3 cellular contexts compared by ENCODE assay signal in genomic region chr9:92661127-92661526, GRCh38.
TF ChIP-seq lines count a peak whose summit lies in the region.

No MANE protein-coding gene starts in this region.

TF ChIP-seq in A549, 52 proteins besides CTCF, POLR2A, EP300 and RAD21:
- TF ChIP-seq ESRRA (IDR thresholded peaks at IDR 0.05; ENCODE audit: borderline replicate concordance, low read length) = peak; percentile 33; the same call in 1 of the 2 replicates
- no peak for TF ChIP-seq HMGXB4 (CRISPR knock-in tag; IDR thresholded peaks at IDR 0.05; ENCODE audit: borderline replicate concordance)
TF ChIP-seq in A549: peak in this region for 1.

TF ChIP-seq in IMR-90, 13 proteins besides CTCF, POLR2A, EP300 and RAD21:
- TF ChIP-seq FOS (IDR thresholded peaks at IDR 0.05; ENCODE audit: low read depth, low read length) (no peak), MAZ (IDR thresholded peaks at IDR 0.05; ENCODE audit: borderline replicate concordance, low read depth, low read length) (no peak), RFX5 (IDR thresholded peaks at IDR 0.05; ENCODE audit: low read depth, low read length) (no peak)

TF ChIP-seq in GM12878, 131 proteins besides CTCF, POLR2A, EP300 and RAD21:
- TF ChIP-seq YBX1 (IDR thresholded peaks at IDR 0.05) = no peak
- TF ChIP-seq NR2F1 (conservative IDR thresholded peaks at IDR 0.05) = 0 out of 2 replicates have a peak, but pooled peaks have one; percentile 35
- no peak for TF ChIP-seq MEF2B (IDR thresholded peaks at IDR 0.05; ENCODE audit: partially characterized antibody, poor library complexity, severe bottlenecking)
- no peak for TF ChIP-seq IKZF1 (conservative IDR thresholded peaks at IDR 0.05)
- no peak for TF ChIP-seq KAT2A (conservative IDR thresholded peaks at IDR 0.05; ENCODE audit: control insufficient read depth, low read depth, low read length)
- no peak for TF ChIP-seq MEF2A (IDR thresholded peaks at IDR 0.05; ENCODE audit: insufficient read depth, low read depth, low read length)
